ENCODE assay signal across 7 cellular contexts in the genomic region with DNA sequence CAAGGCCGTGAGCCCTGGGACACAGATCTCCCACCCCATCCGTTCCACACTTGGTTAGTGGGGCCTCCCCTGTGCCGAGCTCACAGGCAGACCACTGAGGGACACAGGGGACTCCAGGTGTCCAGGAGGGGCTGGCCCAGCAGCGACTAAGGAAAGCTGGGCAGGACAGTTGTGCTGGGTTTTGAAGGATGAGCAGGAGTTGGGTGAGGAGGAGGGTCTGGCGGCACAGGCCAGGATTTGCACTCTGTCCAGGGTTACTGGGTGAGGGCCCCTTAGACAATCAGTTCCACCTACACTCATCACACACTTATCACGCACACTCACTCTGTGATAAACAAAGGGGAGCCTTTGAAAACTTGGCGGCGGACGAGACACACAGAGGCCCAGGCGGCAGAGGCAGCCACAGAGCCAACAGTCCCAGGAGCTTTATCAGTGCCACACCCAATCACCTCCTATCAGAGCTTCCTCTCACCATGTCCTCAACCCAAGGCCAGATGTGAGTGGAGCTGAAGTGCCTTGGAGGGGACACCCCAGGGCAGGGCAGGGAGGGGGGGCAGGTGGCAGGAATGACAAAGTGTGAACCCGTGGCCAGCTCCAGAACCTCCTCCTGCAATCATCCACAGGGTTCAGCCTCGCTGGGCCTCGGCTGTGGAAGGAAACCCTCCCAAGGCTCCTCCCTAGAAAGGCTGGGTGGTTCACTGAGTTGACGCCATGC. TPM values are rescaled to one million over a fixed set of nuclear protein-coding genes. Genes with fewer than 3 reads are reported as not detected.
DNase-seq lines count a peak whose midpoint lies in the region; ATAC-seq and TF ChIP-seq lines count a peak whose summit lies in the region.

No MANE protein-coding gene starts in this region.

- no peak for TF ChIP-seq EP300 in ovary (IDR thresholded peaks at IDR 0.05)

- no peaks in the 10 kb centered on the region for H3K36me3 ChIP-seq in ovary

- TF ChIP-seq CTCF in ovary (IDR thresholded peaks at IDR 0.05) (no peak), omental fat pad (IDR thresholded peaks at IDR 0.05) (no peak)

- peak overlapping the region; percentile 98 for H3K27ac Mint-ChIP-seq in effector memory CD8-positive, alpha-beta T cell

- H3K4me3 ChIP-seq in ovary = no peak overlapping the region

- TF ChIP-seq POLR2A in ovary (IDR thresholded peaks at IDR 0.05) = no peak

- 88 to 93% (median 91%) methylated on average over 13 to 14 of the region's 14 CpGs for WGBS in ovary, 3 donors

- no peaks in the 10 kb centered on the region for H3K27me3 Mint-ChIP-seq in effector memory CD8-positive, alpha-beta T cell

- H3K9me3 Mint-ChIP-seq in effector memory CD8-positive, alpha-beta T cell = no peaks in the 10 kb centered on the region

- DNase-seq in T-helper 22 cell (ENCODE audit: low read depth) (peak; percentile 17), GF-D8 (lab: John Stamatoyannopoulos, UW) (no peak), ovary (no peak), omental fat pad (ENCODE audit: low spot score) (no peak)
- peak; percentile 24 to 53 (median 27) for DNase-seq in effector memory CD8-positive, alpha-beta T cell
- DNase-seq in stimulated activated CD8-positive, alpha-beta memory T cell treated with anti-CD3 and anti-CD28 coated beads, Interleukin-4, amount 100 ng/mL, for 24 hours (ENCODE audit: low read depth) = peak; percentile 47

- intact Hi-C loops in ovary (cut with DNase I) = loop anchor here in 1 of 4 donors (10.0 kb wide), 1 partner anchor 74 kb away; no protein-coding TSS in a partner anchor

- H3K36me3 Mint-ChIP-seq in effector memory CD8-positive, alpha-beta T cell (ENCODE audit: insufficient read depth) = peaks cover 31% of the 10 kb centered on the region

- H3K27me3 ChIP-seq in ovary = no peaks in the 10 kb centered on the region

- ATAC-seq in GM21723 (IDR thresholded peaks at IDR 0.05; ENCODE audit: unreplicated experiment) (peak; percentile 14), omental fat pad (ENCODE audit: low FRiP score) (no peak)
- ATAC-seq in effector memory CD8-positive, alpha-beta T cell (replicated peaks) = peak; percentile 44

- peaks cover 82 to 91% of the 10 kb centered on the region in 2 donors for H3K4me1 Mint-ChIP-seq in effector memory CD8-positive, alpha-beta T cell (ENCODE audit: low read depth in 2 of 2)

- peak overlapping the region; percentile 87 to 88 for H3K4me3 Mint-ChIP-seq in effector memory CD8-positive, alpha-beta T cell

- H3K9me3 ChIP-seq in ovary = no peaks in the 10 kb centered on the region

- H3K4me1 ChIP-seq in ovary (ENCODE audit: insufficient read depth) = peaks cover 28% of the 10 kb centered on the region

- no peak overlapping the region for H3K27ac ChIP-seq in ovary

RNA-seq across cellular contexts. Expression of a gene that starts 26.6 kb away (rescaled TPM):
- total RNA-seq in ovary (10 to 100 TPM; 25.2 to 77.3 (median 57.6) TPM), omental fat pad (10 to 100 TPM; 64.2 to 78.5 (median 73.2) TPM)
- 10 to 100 TPM; 16.7 to 32.6 TPM for polyA plus RNA-seq in ovary

Comparison
In these comparisons a context has a peak if more than half of its experiments do, and no peak if none do; other contexts are left out.
1. DNase-seq: peak in T-helper 22 cell (single experiment), effector memory CD8-positive, alpha-beta T cell (3 of 3) and stimulated activated CD8-positive, alpha-beta memory T cell treated with anti-CD3 and anti-CD28 coated beads, Interleukin-4, amount 100 ng/mL, for 24 hours (single experiment); none in GF-D8 (single experiment), ovary (0 of 5) and omental fat pad (single experiment).